In the genomic region with DNA sequence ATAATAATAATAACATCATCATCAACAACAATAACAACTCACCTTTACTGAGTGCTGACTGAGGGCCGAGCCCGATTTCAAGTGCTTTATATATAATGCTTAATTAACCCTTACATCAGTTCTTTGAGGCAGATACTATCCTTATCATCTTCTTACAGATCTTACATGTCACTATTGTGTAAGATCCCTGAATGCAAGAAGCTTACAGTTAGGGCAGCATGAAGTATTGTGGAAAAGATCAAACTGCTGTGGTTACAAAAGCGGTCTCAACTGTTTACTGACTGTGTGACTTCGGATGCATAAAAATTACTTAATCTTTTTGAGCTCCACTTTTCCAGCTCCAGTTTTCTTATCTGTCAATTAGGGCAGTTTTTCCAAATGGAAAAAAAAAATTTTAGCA, we compare ENCODE assay signal across 12 cellular contexts. TPM values are rescaled to one million over a fixed set of nuclear protein-coding genes. Genes with fewer than 3 reads are reported as not detected.
DNase-seq lines count a peak whose midpoint lies in the region; ATAC-seq and TF ChIP-seq lines count a peak whose summit lies in the region.
"Had no signal": no experiment of that assay in that cellular context is flagged by ENCODE, and none has a peak within 500 bp of the region (broad histone marks: within the 10 kb centered on the region; RNA-seq: fewer than 3 reads in every experiment).

No MANE protein-coding gene starts in this region.

- POLR2A ChIA-PET in CD4-positive, alpha-beta T cell (lab: Charles Lee): interaction anchor here (0.7 to 2.6 kb wide), 5 partner anchors 12 to 465 kb away, joined by 3 to 11 read pairs (median 3); partner anchors contain the start of genes DHX8, IFI35 and RPL27

- no peak for DNase-seq in CD4-positive, alpha-beta T cell
- DNase-seq in NOMO-1 treated with DMSO at 0.1 percent for 48 hours (lab: John Stamatoyannopoulos, UW; ENCODE audit: unreplicated experiment) (peak; percentile 80), osteocyte (ENCODE audit: extremely low spot score, unreplicated experiment) (no peak), NCI-H128 (lab: John Stamatoyannopoulos, UW; ENCODE audit: unreplicated experiment) (no peak), midbrain (lab: John Stamatoyannopoulos, UW) (no peak)
- DNase-seq in effector memory CD8-positive, alpha-beta T cell: no peak
- DNase-seq: activated naive CD4-positive, alpha-beta T cell treated with anti-CD3 and anti-CD28 coated beads for 36 hours; stimulated activated naive CD8-positive, alpha-beta T cell treated with anti-CD3 and anti-CD28 coated beads, Interleukin-15, Interleukin-2, amounts not matched to agents 100 U/mL and 50 U/mL, for 24 hours had no signal

- H3K27me3 Mint-ChIP-seq in CD4-positive, alpha-beta T cell: no peaks in the 10 kb centered on the region
- no peaks in the 10 kb centered on the region for H3K27me3 Mint-ChIP-seq in effector memory CD8-positive, alpha-beta T cell
- no peaks in the 10 kb centered on the region for H3K27me3 Mint-ChIP-seq in osteocyte (ENCODE audit: unreplicated experiment)

- ATAC-seq in CD4-positive, alpha-beta T cell (ENCODE audit: poor library complexity): no peak
- ATAC-seq in effector memory CD8-positive, alpha-beta T cell (replicated peaks): no peak
- ATAC-seq in GM19467 (IDR thresholded peaks at IDR 0.05; ENCODE audit: unreplicated experiment) (no peak), HG02973 (IDR thresholded peaks at IDR 0.05; ENCODE audit: unreplicated experiment) (no peak)
- ATAC-seq: SK-N-SH treated with all-trans-retinoic acid at 6 μM for 48 hours had no signal

- H3K27ac Mint-ChIP-seq in CD4-positive, alpha-beta T cell: peak overlapping the region; percentile 67
- H3K27ac Mint-ChIP-seq in effector memory CD8-positive, alpha-beta T cell: peak overlapping the region; percentile 50 to 88
- H3K27ac Mint-ChIP-seq in osteocyte (ENCODE audit: unreplicated experiment): peak overlapping the region; percentile 56
- H3K27ac Mint-ChIP-seq: activated naive CD4-positive, alpha-beta T cell treated with anti-CD3 and anti-CD28 coated beads for 36 hours had no signal

- peak overlapping the region; percentile 61 for H3K4me3 Mint-ChIP-seq in CD4-positive, alpha-beta T cell
- no peak overlapping the region for H3K4me3 Mint-ChIP-seq in effector memory CD8-positive, alpha-beta T cell
- no peak overlapping the region for H3K4me3 Mint-ChIP-seq in osteocyte (ENCODE audit: unreplicated experiment)
- H3K4me3 Mint-ChIP-seq: activated naive CD4-positive, alpha-beta T cell treated with anti-CD3 and anti-CD28 coated beads for 36 hours had no signal

- H3K27ac ChIP-seq in CD4-positive, alpha-beta T cell (ENCODE audit: low read depth, low read length): no peak overlapping the region

- TF ChIP-seq CTCF in CD4-positive, alpha-beta T cell (IDR thresholded peaks at IDR 0.05): no peak
- TF ChIP-seq CTCF in osteocyte (IDR thresholded peaks at IDR 0.05): no peak

- CTCF ChIA-PET in CD4-positive, alpha-beta T cell (lab: Charles Lee): interaction anchor here (1.2 kb wide), 1 partner anchor 21 kb away, joined by 3 read pairs; the partner anchor contains the start of gene RPL27

- no peaks in the 10 kb centered on the region for H3K27me3 ChIP-seq in CD4-positive, alpha-beta T cell (ENCODE audit: control insufficient read depth, insufficient read depth, low read length)

- H3K4me1 Mint-ChIP-seq in CD4-positive, alpha-beta T cell (ENCODE audit: low read depth): peaks cover 41% of the 10 kb centered on the region
- peaks cover 22 to 29% of the 10 kb centered on the region in 2 donors for H3K4me1 Mint-ChIP-seq in effector memory CD8-positive, alpha-beta T cell (ENCODE audit: low read depth in 2 of 2)
- peaks cover 30% of the 10 kb centered on the region for H3K4me1 Mint-ChIP-seq in osteocyte (ENCODE audit: unreplicated experiment)

- no peaks in the 10 kb centered on the region for H3K9me3 ChIP-seq in CD4-positive, alpha-beta T cell (ENCODE audit: control insufficient read depth, low read length)
- H3K9me3 ChIP-seq: HAP-1 had no signal

- intact Hi-C loops in CD4-positive, alpha-beta T cell (cut with DNase I, micrococcal nuclease): no loop called here

- H3K9me3 Mint-ChIP-seq in CD4-positive, alpha-beta T cell: no peaks in the 10 kb centered on the region
- no peaks in the 10 kb centered on the region for H3K9me3 Mint-ChIP-seq in effector memory CD8-positive, alpha-beta T cell
- H3K9me3 Mint-ChIP-seq in osteocyte (ENCODE audit: unreplicated experiment): no peaks in the 10 kb centered on the region
- H3K9me3 Mint-ChIP-seq: activated naive CD4-positive, alpha-beta T cell treated with anti-CD3 and anti-CD28 coated beads for 36 hours had no signal

- peaks cover 20% of the 10 kb centered on the region for H3K36me3 Mint-ChIP-seq in CD4-positive, alpha-beta T cell (ENCODE audit: low read depth)
- peaks cover 28% of the 10 kb centered on the region for H3K36me3 Mint-ChIP-seq in effector memory CD8-positive, alpha-beta T cell (ENCODE audit: insufficient read depth)
- peaks cover 24% of the 10 kb centered on the region for H3K36me3 Mint-ChIP-seq in osteocyte (ENCODE audit: unreplicated experiment)

RNA-seq across cellular contexts. Expression of gene VAT1, which starts 3.3 kb away (rescaled TPM):
- total RNA-seq in CD4-positive, alpha-beta T cell: 10 to 100 TPM; 27.5 to 27.6 TPM
- 439 and 505 TPM in 2 replicates for total RNA-seq in osteocyte

RNA-seq across cellular contexts. Expression of gene RND2, which starts 6.1 kb away (rescaled TPM):
- total RNA-seq in CD4-positive, alpha-beta T cell: under 1 TPM; 0.27 to 0.28 TPM
- 0.91 and 1.5 TPM in 2 replicates for total RNA-seq in osteocyte
- total RNA-seq: activated naive CD4-positive, alpha-beta T cell treated with anti-CD3 and anti-CD28 coated beads for 36 hours had no signal

RNA-seq across cellular contexts. Expression of gene IFI35, which starts 12.3 kb away (rescaled TPM):
- total RNA-seq in CD4-positive, alpha-beta T cell: 10 to 100 TPM; 23.0 to 24.7 TPM
- 34.4 and 41.6 TPM in 2 replicates for total RNA-seq in osteocyte

RNA-seq across cellular contexts. Expression of gene RPL27, which starts 20.7 kb away (rescaled TPM):
- 1,000 to 10,000 TPM; 1,923 to 1,951 TPM for total RNA-seq in CD4-positive, alpha-beta T cell
- total RNA-seq in osteocyte: 956 and 1,010 TPM in 2 replicates

RNA-seq across cellular contexts. Expression of gene RUNDC1, which starts 38.6 kb away (rescaled TPM):
- total RNA-seq in CD4-positive, alpha-beta T cell: 10 to 100 TPM; 11.6 to 11.7 TPM
- total RNA-seq in osteocyte: 11.7 and 12.5 TPM in 2 replicates

Comparison
In these comparisons a context has a peak if more than half of its experiments do, and no peak if none do; other contexts are left out.
1. RNA of gene VAT1, which starts 3.3 kb away (total RNA-seq): 439 to 505 TPM in osteocyte; 27.5 to 27.6 TPM in CD4-positive, alpha-beta T cell; every median in the first group is over 10 times any median in the second.
2. Peak in every context shown above with its lines, with median percentiles within 50 percentile points of each other: H3K27ac Mint-ChIP-seq.